In the genomic region with DNA sequence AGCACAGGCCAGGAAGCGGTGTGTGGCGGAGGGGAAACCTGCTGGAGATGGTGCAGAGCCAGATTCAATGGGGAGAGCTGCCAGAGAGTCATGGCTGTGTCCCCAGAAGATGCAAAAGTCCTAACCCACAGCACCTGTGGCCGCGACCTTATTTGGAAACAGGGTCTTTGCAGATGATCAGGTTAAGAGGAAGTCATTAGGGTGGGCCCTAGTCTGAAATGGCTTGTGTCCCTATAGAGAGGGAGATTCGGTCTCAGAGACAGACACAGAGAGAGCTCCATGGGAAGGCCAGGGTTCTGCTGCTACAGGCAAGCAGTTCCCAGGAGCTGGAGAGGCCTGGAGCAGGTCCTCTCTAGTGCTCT, we compare ENCODE assay signal across 15 cellular contexts. TPM values are rescaled to one million over a fixed set of nuclear protein-coding genes. Genes with fewer than 3 reads are reported as not detected.
DNase-seq lines count a peak whose midpoint lies in the region; ATAC-seq and TF ChIP-seq lines count a peak whose summit lies in the region.
"Had no signal": no experiment of that assay in that cellular context is flagged by ENCODE, and none has a peak within 500 bp of the region (broad histone marks: within the 10 kb centered on the region; RNA-seq: fewer than 3 reads in every experiment).

No MANE protein-coding gene starts in this region.

- no peaks in the 10 kb centered on the region for H3K9me3 ChIP-seq in CD4-positive, alpha-beta T cell (ENCODE audit: control insufficient read depth, low read length)
- H3K9me3 ChIP-seq in T-helper 17 cell (ENCODE audit: control insufficient read depth, low read length, poor library complexity, severe bottlenecking), result no peaks in the 10 kb centered on the region
- H3K9me3 ChIP-seq in mucosa of descending colon, result no peaks in the 10 kb centered on the region

- no peak for TF ChIP-seq CTCF in CD4-positive, alpha-beta T cell (IDR thresholded peaks at IDR 0.05)
- TF ChIP-seq CTCF in GM12875 (IDR thresholded peaks at IDR 0.05; ENCODE audit: borderline replicate concordance, insufficient read depth, low read depth, low read length), result no peak
- TF ChIP-seq CTCF in mucosa of descending colon (IDR thresholded peaks at IDR 0.05), result no peak

- no peak overlapping the region for H3K27ac ChIP-seq in CD4-positive, alpha-beta T cell (ENCODE audit: low read depth, low read length)

- H3K27ac Mint-ChIP-seq in CD4-positive, alpha-beta T cell, result no peak overlapping the region
- no peak overlapping the region for H3K27ac Mint-ChIP-seq in T-helper 17 cell

- peaks cover 12% of the 10 kb centered on the region for H3K4me1 ChIP-seq in mucosa of descending colon (ENCODE audit: low read depth)

- H3K4me3 ChIP-seq in GM12875 (ENCODE audit: low read depth, low read length), result peak overlapping the region; percentile 65
- H3K4me3 ChIP-seq in mucosa of descending colon, result no peak overlapping the region

- CTCF ChIA-PET in CD4-positive, alpha-beta T cell (lab: Charles Lee), result no interaction called here

- no peaks in the 10 kb centered on the region for H3K27me3 ChIP-seq in CD4-positive, alpha-beta T cell (ENCODE audit: control insufficient read depth, insufficient read depth, low read length)

- peaks cover 18% of the 10 kb centered on the region for H3K4me1 Mint-ChIP-seq in CD4-positive, alpha-beta T cell (ENCODE audit: low read depth)
- peaks cover 20% of the 10 kb centered on the region for H3K4me1 Mint-ChIP-seq in T-helper 17 cell

- in situ Hi-C loops in ACHN (cut with HindIII; ENCODE audit: low pct_ligation_motif_present, low pct_unique_long_range_greater_than_20kb, low sequenced_read_pairs), result no loop called here

- intact Hi-C loops in CD4-positive, alpha-beta T cell (cut with DNase I, micrococcal nuclease), result no loop called here
- intact Hi-C loops in mucosa of descending colon (cut with DNase I, micrococcal nuclease), result loop anchor here in 1 of 2 donors (10.0 kb wide), 1 partner anchor 1151 kb away; no protein-coding TSS in a partner anchor

- H3K4me3 Mint-ChIP-seq in CD4-positive, alpha-beta T cell, result peak overlapping the region; percentile 62
- H3K4me3 Mint-ChIP-seq in T-helper 17 cell, result peak overlapping the region; percentile 15

- no peaks in the 10 kb centered on the region for H3K9me3 Mint-ChIP-seq in CD4-positive, alpha-beta T cell

- H3K36me3 ChIP-seq in mucosa of descending colon (ENCODE audit: low read depth), result no peaks in the 10 kb centered on the region

- ATAC-seq in CD4-positive, alpha-beta T cell (ENCODE audit: poor library complexity), result no peak
- ATAC-seq in T-helper 17 cell (no peak), mucosa of descending colon (no peak)

- DNase-seq in CD4-positive, alpha-beta T cell, result no peak
- DNase-seq in T-helper 17 cell, result no peak
- DNase-seq in mucosa of descending colon, result peak in 2 of 3 donors; percentile 2 to 8
- no peak for DNase-seq in RKO (ENCODE audit: low spot score)
- no peak for DNase-seq in ACHN
- no peak for DNase-seq in RPMI8226
- no peak for DNase-seq in DMS153 (lab: John Stamatoyannopoulos, UW)
- DNase-seq: activated CD4-positive, alpha-beta T cell treated with anti-CD3 and anti-CD28 coated beads for 48 hours; EL; NCI-H1436; NCI-H82; small intestine; T-helper 9 cell; trophoblast cell had no signal

- no peaks in the 10 kb centered on the region for H3K27me3 Mint-ChIP-seq in CD4-positive, alpha-beta T cell
- H3K27me3 Mint-ChIP-seq in T-helper 17 cell, result no peaks in the 10 kb centered on the region

- POLR2A ChIA-PET in CD4-positive, alpha-beta T cell (lab: Charles Lee), result interaction anchor here (1.6 kb wide), 1 partner anchor 11 kb away, joined by 4 read pairs; no protein-coding TSS in a partner anchor

- H3K36me3 Mint-ChIP-seq in CD4-positive, alpha-beta T cell (ENCODE audit: low read depth), result peaks cover 9% of the 10 kb centered on the region
- H3K36me3 Mint-ChIP-seq in T-helper 17 cell (ENCODE audit: low read depth), result no peaks in the 10 kb centered on the region

RNA-seq across cellular contexts. Expression of gene LPCAT1, which starts 1.8 kb away (rescaled TPM):
- 10 to 100 TPM; 20.4 to 21.2 TPM for total RNA-seq in CD4-positive, alpha-beta T cell
- 10 to 100 TPM; 23.4 to 24.8 TPM for total RNA-seq in T-helper 17 cell
- 10 to 100 TPM in 2 of 3 donors, 1 to 10 TPM in 1; 6.7 to 27.2 (median 26.0) TPM for total RNA-seq in mucosa of descending colon

Comparison
In these comparisons a context has a peak if more than half of its experiments do, and no peak if none do; other contexts are left out.
1. DNase-seq: peak in mucosa of descending colon (2 of 3); none in CD4-positive, alpha-beta T cell (0 of 10), T-helper 17 cell (0 of 3), RKO (single experiment), ACHN (single experiment), RPMI8226 (single experiment) and DMS153 (single experiment).